27 cellular contexts compared by ENCODE assay signal in the genomic region with DNA sequence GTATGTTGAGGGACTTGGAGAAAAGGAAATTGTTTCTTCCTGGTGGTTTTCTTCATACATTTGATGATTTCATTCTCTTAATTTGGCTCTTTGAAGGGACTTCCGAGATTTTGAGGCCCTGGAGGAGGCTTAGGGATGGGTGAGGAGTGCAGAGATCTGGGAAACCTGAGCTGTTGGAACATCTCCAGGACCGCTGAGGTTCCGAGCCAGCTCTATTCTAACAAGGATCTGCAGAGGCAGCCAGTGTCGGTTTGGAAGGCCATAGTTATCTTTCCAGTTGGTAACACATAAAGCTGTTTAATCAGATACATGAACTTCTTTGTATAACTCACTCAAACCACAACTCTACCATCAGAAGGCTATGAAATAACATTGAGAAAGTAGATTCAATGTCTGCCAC.
DNase-seq lines count a peak whose midpoint lies in the region; ATAC-seq, FAIRE-seq and TF ChIP-seq lines count a peak whose summit lies in the region.
"Had no signal": no experiment of that assay in that cellular context is flagged by ENCODE, and none has a peak within 500 bp of the region (broad histone marks: within the 10 kb centered on the region; RNA-seq: fewer than 3 reads in every experiment).

No MANE protein-coding gene starts in this region.

- H3K4me3 Mint-ChIP-seq in astrocyte (ENCODE audit: unreplicated experiment), result no peak overlapping the region
- H3K4me3 Mint-ChIP-seq: CD14-positive monocyte; CD4-positive, alpha-beta memory T cell; CD4-positive, CD25-positive, alpha-beta regulatory T cell; CD8-positive, alpha-beta memory T cell had no signal

- H3K27me3 Mint-ChIP-seq in astrocyte (ENCODE audit: low read depth, unreplicated experiment), result peaks cover 19% of the 10 kb centered on the region

- no peak for FAIRE-seq in astrocyte (lab: Jason Lieb, UNC)
- FAIRE-seq: A204.1, GM12891, GM19239 had no signal

- intact Hi-C loops in testis (cut with DNase I; ENCODE audit: low total_unique reads), result loop anchor here (10.0 kb wide), 1 partner anchor 713 kb away; no protein-coding TSS in a partner anchor

- H3K27ac ChIP-seq in astrocyte (ENCODE audit: low read depth, low read length) (no peak overlapping the region), testis (no peak overlapping the region)
- H3K27ac ChIP-seq: BLaER1 had no signal

- H3K4me1 Mint-ChIP-seq in astrocyte (ENCODE audit: low read depth, unreplicated experiment), result peaks cover 2% of the 10 kb centered on the region
- H3K4me1 Mint-ChIP-seq: CD4-positive, alpha-beta memory T cell; CD4-positive, CD25-positive, alpha-beta regulatory T cell; CD8-positive, alpha-beta memory T cell had no signal

- no peak for ATAC-seq in GM19397 (IDR thresholded peaks at IDR 0.05; ENCODE audit: unreplicated experiment)

- no peak overlapping the region for H3K9ac ChIP-seq in astrocyte (ENCODE audit: low read length)
- H3K9ac ChIP-seq: BLaER1 had no signal

- no peaks in the 10 kb centered on the region for H4K20me1 ChIP-seq in astrocyte (ENCODE audit: insufficient read depth, low read length)
- H4K20me1 ChIP-seq: BLaER1 had no signal

- no peaks in the 10 kb centered on the region for H3K79me2 ChIP-seq in astrocyte (ENCODE audit: insufficient read depth, low read length)

- 65 to 68% methylated on average over 4 of the region's 4 CpGs for WGBS in testis, 2 donors

- no peaks in the 10 kb centered on the region for H3K9me3 ChIP-seq in astrocyte (ENCODE audit: insufficient read depth, low read depth, low read length)
- no peaks in the 10 kb centered on the region for H3K9me3 ChIP-seq in testis
- H3K9me3 ChIP-seq: BE2C, BLaER1 had no signal

- no peak overlapping the region for H2AFZ ChIP-seq in astrocyte (ENCODE audit: low read depth, low read length)

- TF ChIP-seq CTCF in astrocyte (IDR thresholded peaks at IDR 0.05; ENCODE audit: insufficient read depth, low read depth, low read length) (no peak), testis (IDR thresholded peaks at IDR 0.05) (no peak)

- DNase-seq in astrocyte (ENCODE audit: low read depth) (peak; percentile 20), astrocyte of the hippocampus (ENCODE audit: low read depth, low spot score) (peak; percentile 54), fibroblast of peridontal ligament (ENCODE audit: extremely low read depth) (peak; percentile 18), testis (peak; percentile 54), SHP77 (lab: John Stamatoyannopoulos, UW) (no peak), NCI-H82 treated with DMSO at 0.1 percent for 48 hours (lab: John Stamatoyannopoulos, UW; ENCODE audit: unreplicated experiment) (no peak)
- DNase-seq: 8988T; ACHN; BE2C; C1 segment of cervical spinal cord; CD4-positive, alpha-beta memory T cell; CD4-positive, CD25-positive, alpha-beta regulatory T cell; CD8-positive, alpha-beta memory T cell; COR-L47; DMS 273 treated with DMSO at 0.1 percent for 48 hours; DMS153; DMS53; DMS79; DND-41; EL; GDM1 had no signal

- no peaks in the 10 kb centered on the region for H3K36me3 Mint-ChIP-seq in astrocyte (ENCODE audit: low read depth, unreplicated experiment)
- H3K36me3 Mint-ChIP-seq: CD14-positive monocyte; CD4-positive, alpha-beta memory T cell; CD4-positive, CD25-positive, alpha-beta regulatory T cell; CD8-positive, alpha-beta memory T cell had no signal

- H3K4me2 ChIP-seq in astrocyte (ENCODE audit: low read length), result no peak overlapping the region
- H3K4me2 ChIP-seq: BLaER1 had no signal

- peaks cover 2% of the 10 kb centered on the region for H3K9me3 Mint-ChIP-seq in astrocyte (ENCODE audit: unreplicated experiment)
- H3K9me3 Mint-ChIP-seq: CD14-positive monocyte; CD4-positive, CD25-positive, alpha-beta regulatory T cell; CD8-positive, alpha-beta memory T cell had no signal

- H3K36me3 ChIP-seq in astrocyte (ENCODE audit: insufficient read depth, low read length), result no peaks in the 10 kb centered on the region
- no peaks in the 10 kb centered on the region for H3K36me3 ChIP-seq in testis (ENCODE audit: low read depth, missing control alignments)
- H3K36me3 ChIP-seq: BE2C, BLaER1 had no signal

- H3K27me3 ChIP-seq in astrocyte (ENCODE audit: insufficient read depth, low read length) (peaks cover 7% of the 10 kb centered on the region), testis (no peaks in the 10 kb centered on the region)
- H3K27me3 ChIP-seq: BE2C, BLaER1 had no signal

- H3K4me1 ChIP-seq in astrocyte (ENCODE audit: insufficient read depth, low read length) (no peaks in the 10 kb centered on the region), testis (no peaks in the 10 kb centered on the region)
- H3K4me1 ChIP-seq: BE2C, BLaER1 had no signal

- no peak overlapping the region for H3K27ac Mint-ChIP-seq in astrocyte (ENCODE audit: unreplicated experiment)
- H3K27ac Mint-ChIP-seq: CD14-positive monocyte; CD4-positive, alpha-beta memory T cell; CD4-positive, CD25-positive, alpha-beta regulatory T cell; CD8-positive, alpha-beta memory T cell had no signal

- no peak overlapping the region for H3K4me3 ChIP-seq in astrocyte (ENCODE audit: insufficient read depth, low read depth, low read length)
- H3K4me3 ChIP-seq in testis, result no peak overlapping the region
- H3K4me3 ChIP-seq: BLaER1 had no signal

- no peak for TF ChIP-seq POLR2A in testis (IDR thresholded peaks at IDR 0.05)

Comparison
In these comparisons a context has a peak if more than half of its experiments do, and no peak if none do; other contexts are left out.
1. DNase-seq: peak in astrocyte (single experiment), astrocyte of the hippocampus (single experiment), fibroblast of peridontal ligament (single experiment) and testis (single experiment); none in SHP77 (0 of 2) and NCI-H82 treated with DMSO at 0.1 percent for 48 hours (single experiment).